13 cellular contexts compared by ENCODE assay signal in the genomic region with DNA sequence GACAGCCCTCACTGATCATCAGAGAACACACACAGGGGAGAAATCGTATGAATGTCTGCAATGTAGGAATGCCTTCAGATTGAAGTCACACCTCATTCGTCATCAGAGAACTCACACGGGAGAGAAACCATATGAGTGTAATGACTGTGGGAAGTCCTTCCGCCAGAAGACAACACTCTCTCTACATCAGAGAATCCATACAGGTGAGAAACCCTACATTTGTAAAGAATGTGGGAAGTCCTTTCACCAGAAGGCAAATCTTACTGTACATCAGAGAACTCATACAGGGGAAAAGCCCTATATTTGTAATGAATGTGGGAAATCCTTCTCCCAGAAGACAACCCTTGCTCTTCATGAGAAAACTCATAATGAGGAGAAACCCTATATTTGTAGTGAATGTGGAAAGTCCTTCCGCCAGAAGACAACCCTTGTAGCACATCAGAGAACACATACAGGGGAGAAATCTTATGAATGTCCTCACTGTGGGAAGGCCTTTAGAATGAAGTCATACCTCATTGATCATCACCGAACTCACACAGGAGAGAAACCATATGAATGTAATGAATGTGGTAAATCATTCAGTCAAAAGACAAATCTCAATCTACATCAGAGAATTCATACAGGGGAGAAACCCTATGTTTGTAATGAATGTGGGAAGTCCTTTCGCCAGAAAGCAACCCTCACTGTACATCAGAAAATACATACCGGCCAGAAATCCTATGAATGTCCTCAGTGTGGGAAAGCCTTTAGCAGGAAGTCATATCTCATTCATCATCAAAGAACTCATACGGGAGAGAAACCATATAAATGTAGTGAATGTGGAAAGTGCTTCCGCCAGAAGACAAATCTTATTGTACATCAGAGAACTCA. TPM values are rescaled to one million over a fixed set of nuclear protein-coding genes. Genes with fewer than 3 reads are reported as not detected.
A peak's percentile ranks its signal among the peaks of the same experiment; 100 is the strongest.
DNase-seq lines count a peak whose midpoint lies in the region; ATAC-seq and TF ChIP-seq lines count a peak whose summit lies in the region.
"Had no signal": no experiment of that assay in that cellular context is flagged by ENCODE, and none has a peak within 500 bp of the region (broad histone marks: within the 10 kb centered on the region; RNA-seq: fewer than 3 reads in every experiment).

No MANE protein-coding gene starts in this region.

- H3K4me1 ChIP-seq in BLaER1: no peaks in the 10 kb centered on the region
- no peaks in the 10 kb centered on the region for H3K4me1 ChIP-seq in GM23248 (ENCODE audit: insufficient read depth)
- H3K4me1 ChIP-seq in iPS-20b (ENCODE audit: insufficient read depth, low read length): no peaks in the 10 kb centered on the region
- no peaks in the 10 kb centered on the region for H3K4me1 ChIP-seq in gastroesophageal sphincter
- H3K4me1 ChIP-seq: body of pancreas had no signal

- H3K4me2 ChIP-seq in BLaER1: no peak overlapping the region
- H3K4me2 ChIP-seq in GM23248 (ENCODE audit: unreplicated experiment): no peak overlapping the region

- H3K9ac ChIP-seq in BLaER1 (no peak overlapping the region), GM23248 (no peak overlapping the region), iPS-20b (ENCODE audit: low read depth, low read length) (no peak overlapping the region)

- TF ChIP-seq EP300 in gastroesophageal sphincter (IDR thresholded peaks at IDR 0.05): no peak

- peaks cover 98% of the 10 kb centered on the region for H3K9me3 ChIP-seq in BLaER1
- H3K9me3 ChIP-seq in GM23248 (ENCODE audit: low read depth): peaks cover 55% of the 10 kb centered on the region
- H3K9me3 ChIP-seq in iPS-20b (ENCODE audit: insufficient read depth, low read depth, low read length): peaks cover 92% of the 10 kb centered on the region
- H3K9me3 ChIP-seq in gastroesophageal sphincter: peaks cover 12 to 100% (median 16%) of the 10 kb centered on the region in 3 donors

- in situ Hi-C loops in GM23248 (cut with MboI): no loop called here
- in situ Hi-C loops in astrocyte of the spinal cord (cut with HindIII; ENCODE audit: low sequenced_read_pairs): no loop called here

- H3F3A ChIP-seq in GM23248 (ENCODE audit: insufficient read depth): peaks cover 22% of the 10 kb centered on the region

- no peak overlapping the region for H3K27ac ChIP-seq in BLaER1
- no peak overlapping the region for H3K27ac ChIP-seq in GM23248
- no peak overlapping the region for H3K27ac ChIP-seq in iPS-20b (ENCODE audit: low read length)
- H3K27ac ChIP-seq in dorsolateral prefrontal cortex: no peak overlapping the region
- H3K27ac ChIP-seq in gastroesophageal sphincter: no peak overlapping the region
- H3K27ac ChIP-seq: body of pancreas, C4-2B had no signal

- H2AFZ ChIP-seq in GM23248: no peak overlapping the region

- H4K20me1 ChIP-seq in BLaER1 (no peaks in the 10 kb centered on the region), GM23248 (ENCODE audit: insufficient read depth) (no peaks in the 10 kb centered on the region)

- H3K9me2 ChIP-seq in GM23248 (ENCODE audit: insufficient read depth): no peaks in the 10 kb centered on the region

- H3K79me2 ChIP-seq in GM23248 (ENCODE audit: insufficient read depth): no peaks in the 10 kb centered on the region

- H3K36me3 ChIP-seq in BLaER1 (peaks cover 99% of the 10 kb centered on the region), GM23248 (ENCODE audit: low read depth) (peaks cover 82% of the 10 kb centered on the region), iPS-20b (ENCODE audit: insufficient read depth, low read depth, low read length) (peaks cover 68% of the 10 kb centered on the region), gastroesophageal sphincter (peaks cover 23 to 98% of the 10 kb centered on the region in 2 donors)

- H3K4me3 ChIP-seq in BLaER1 (peak overlapping the region; percentile 48), GM23248 (no peak overlapping the region), astrocyte of the spinal cord (ENCODE audit: low read depth, low read length) (no peak overlapping the region), iPS-20b (ENCODE audit: low read length) (peak overlapping the region; percentile 31; the same call in 1 of the 2 replicates), dorsolateral prefrontal cortex (no peak overlapping the region), gastroesophageal sphincter (no peak overlapping the region)
- H3K4me3 ChIP-seq: body of pancreas had no signal

- DNase-seq in GM23248: peak; percentile 22
- DNase-seq in astrocyte of the spinal cord (ENCODE audit: low read depth, low spot score): peak; percentile 29
- no peak for DNase-seq in MV-4-11 (lab: John Stamatoyannopoulos, UW)
- no peak for DNase-seq in dorsolateral prefrontal cortex
- no peak for DNase-seq in nucleus accumbens (lab: John Stamatoyannopoulos, UW)
- DNase-seq: activated T-cell treated with anti-CD3 and anti-CD28 coated beads, Interleukin-2, amount 50 U/mL, for 48 hours; body of pancreas; Kasumi-1 had no signal

- no peaks in the 10 kb centered on the region for H3K27me3 ChIP-seq in BLaER1
- H3K27me3 ChIP-seq in GM23248 (replicated peaks; ENCODE audit: insufficient read depth): no peaks in the 10 kb centered on the region
- no peaks in the 10 kb centered on the region for H3K27me3 ChIP-seq in iPS-20b (ENCODE audit: insufficient read depth, low read length)
- H3K27me3 ChIP-seq in dorsolateral prefrontal cortex: peaks cover 0 to 4% (median 0%) of the 10 kb centered on the region in 45 donors
- H3K27me3 ChIP-seq in gastroesophageal sphincter: no peaks in the 10 kb centered on the region
- H3K27me3 ChIP-seq: body of pancreas had no signal

- TF ChIP-seq CTCF in astrocyte of the spinal cord (IDR thresholded peaks at IDR 0.05; ENCODE audit: low read depth, low read length) (no peak), dorsolateral prefrontal cortex (IDR thresholded peaks at IDR 0.05 in 54 of 56, conservative IDR thresholded peaks at IDR 0.05 in 2 of 56; ENCODE audit: low read depth in 1 of 56, partially characterized antibody in 56 of 56) (no peak), gastroesophageal sphincter (IDR thresholded peaks at IDR 0.05) (no peak)

- 97 to 98% methylated on average over 10 of the region's 10 CpGs for WGBS in GM23248 (ENCODE audit: low coverage in 1 of 2, low lambda C conversion rate in 2 of 2, missing lambda C conversion rate in 2 of 2), 2 experiments
- whole genome bisulfite sequencing in gastroesophageal sphincter (ENCODE audit: low coverage in 1 of 2), 2 donors: 94 to 98% methylated on average over 8 to 10 of the region's 10 CpGs

- ATAC-seq in gastroesophageal sphincter: no peak
- ATAC-seq: body of pancreas, sciatic nerve had no signal

- TF ChIP-seq POLR2A in gastroesophageal sphincter (IDR thresholded peaks at IDR 0.05): no peak

- intact Hi-C loops in dorsolateral prefrontal cortex (cut with DNase I): no loop called here

RNA-seq across cellular contexts. Expression of gene ZNF567, which starts 32.5 kb away (rescaled TPM):
- 3.2 and 5.7 TPM in 2 replicates for total RNA-seq in GM23248 (2014; rRNA removed; shearing (Covaris generic))
- polyA plus RNA-seq in GM23248 (2016; fragmentation: Nextera tagmentation; extraction: Ambion mirVana): 5.2 and 6.1 TPM in 2 replicates
- total RNA-seq in dorsolateral prefrontal cortex (10 to 100 TPM in 41 of 120 experiments, 1 to 10 TPM in 79; 5.6 to 15.0 (median 8.9) TPM), gastroesophageal sphincter (1 to 10 TPM; 6.2 to 9.6 (median 7.9) TPM)

RNA-seq across cellular contexts. Expression of gene ZNF850, which starts 52.7 kb away (rescaled TPM):
- 1.2 and 1.5 TPM in 2 replicates for total RNA-seq in GM23248 (2014; rRNA removed; shearing (Covaris generic))
- polyA plus RNA-seq in GM23248 (2016; fragmentation: Nextera tagmentation; extraction: Ambion mirVana): 0.29 and 0.75 TPM in 2 replicates
- 1 to 10 TPM in 115 of 120 experiments, under 1 TPM in 5; 0.84 to 5.1 (median 1.8) TPM for total RNA-seq in dorsolateral prefrontal cortex
- 1 to 10 TPM; 1.6 to 3.3 (median 2.0) TPM for total RNA-seq in gastroesophageal sphincter

RNA-seq across cellular contexts. Expression of gene ZNF461, which starts 53.3 kb away (rescaled TPM):
- 5.6 and 19.9 TPM in 2 replicates for total RNA-seq in GM23248 (2014; rRNA removed; shearing (Covaris generic))
- polyA plus RNA-seq in GM23248 (2016; fragmentation: Nextera tagmentation; extraction: Ambion mirVana): 4.5 and 4.7 TPM in 2 replicates
- total RNA-seq in dorsolateral prefrontal cortex (10 to 100 TPM; 10.7 to 26.9 (median 17.8) TPM), gastroesophageal sphincter (10 to 100 TPM in 3 of 4 donors, 1 to 10 TPM in 1; 8.5 to 27.7 (median 17.1) TPM)

Comparison
In these comparisons a context has a peak if more than half of its experiments do, and no peak if none do; other contexts are left out.
1. H3K4me3 ChIP-seq: peak in BLaER1 (single experiment) and iPS-20b (single experiment); none in GM23248 (single experiment), astrocyte of the spinal cord (single experiment), dorsolateral prefrontal cortex (0 of 59) and gastroesophageal sphincter (0 of 2).
2. DNase-seq: peak in GM23248 (single experiment) and astrocyte of the spinal cord (single experiment); none in MV-4-11 (single experiment), dorsolateral prefrontal cortex (0 of 10) and nucleus accumbens (0 of 56).